In genomic region chr2:111157071-111157661, GRCh38 we compare ENCODE assay signal across 12 cellular contexts. TPM values are rescaled to one million over a fixed set of nuclear protein-coding genes. Genes with fewer than 3 reads are reported as not detected.
DNase-seq lines count a peak whose midpoint lies in the region; ATAC-seq lines count a peak whose summit lies in the region.
"Had no signal": no experiment of that assay in that cellular context is flagged by ENCODE, and none has a peak within 500 bp of the region (broad histone marks: within the 10 kb centered on the region; RNA-seq: fewer than 3 reads in every experiment).

No MANE protein-coding gene starts in this region.

- peaks cover 99% of the 10 kb centered on the region for H3K4me1 ChIP-seq in Karpas-422 (ENCODE audit: low read length)

- H3K4me3 ChIP-seq in Karpas-422 (ENCODE audit: low read length), result peak overlapping the region; percentile 40; the same call in 1 of the 2 replicates

- ATAC-seq in GM21825 (IDR thresholded peaks at IDR 0.05; ENCODE audit: unreplicated experiment), result peak; percentile 47
- ATAC-seq in stimulated activated memory B cell treated with anti-CD40 and anti-IgM and Interleukin-4, amounts not matched to agents 10 μg/mL and 1 μg/mL and 100 μg/mL, for 72 hours, result peak; percentile 88

- DNase-seq in activated CD4-positive, alpha-beta T cell treated with anti-CD3 and anti-CD28 coated beads, Interleukin-2, amount 10 ng/mL, durations not matched to agents 7 days and 5 days, result no peak
- DNase-seq in activated CD4-positive, alpha-beta T cell treated with anti-CD3 and anti-CD28 coated beads for 4 hours, result no peak
- peak; percentile 60 for DNase-seq in Karpas-422
- no peak for DNase-seq in Kasumi-1 (lab: John Stamatoyannopoulos, UW)
- DNase-seq in effector CD4-positive, alpha-beta T cell, result no peak
- DNase-seq in activated naive CD4-positive, alpha-beta T cell treated with Interleukin-2 at 50 U/mL for 16 hours, result no peak
- DNase-seq: activated CD4-positive, CD25-positive, alpha-beta regulatory T cell treated with anti-CD3 and anti-CD28 coated beads, Interleukin-2, amount 50 U/mL, for 72 hours; cerebellar nuclear complex; GOT3; NCI-H187 had no signal

- H3K79me2 ChIP-seq in Karpas-422 (ENCODE audit: low read length), result peaks cover 80% of the 10 kb centered on the region

- POLR2A ChIA-PET in activated CD4-positive, alpha-beta T cell treated with anti-CD3 and anti-CD28 coated beads, Interleukin-2, amount 10 ng/mL, durations not matched to agents 7 days and 5 days (lab: Charles Lee), result no interaction called here

- H3K27me3 ChIP-seq in Karpas-422 (ENCODE audit: low read length), result no peaks in the 10 kb centered on the region

- H4K20me1 ChIP-seq in Karpas-422 (ENCODE audit: insufficient read depth, low read depth, low read length), result peaks cover 87% of the 10 kb centered on the region

- H3K9me2 ChIP-seq in Karpas-422 (replicated peaks; ENCODE audit: insufficient read depth, low read length), result no peaks in the 10 kb centered on the region

- H3K27ac ChIP-seq in Karpas-422 (ENCODE audit: low read length), result peak overlapping the region; percentile 95

- no peaks in the 10 kb centered on the region for H3K9me3 Mint-ChIP-seq in activated CD4-positive, alpha-beta T cell treated with anti-CD3 and anti-CD28 coated beads, Interleukin-2, amount 10 ng/mL, durations not matched to agents 7 days and 5 days
- no peaks in the 10 kb centered on the region for H3K9me3 Mint-ChIP-seq in stimulated activated memory B cell treated with anti-CD40 and anti-IgM and Interleukin-4, amounts not matched to agents 10 μg/mL and 1 μg/mL and 100 μg/mL, for 72 hours

- H3K27ac Mint-ChIP-seq in activated CD4-positive, alpha-beta T cell treated with anti-CD3 and anti-CD28 coated beads, Interleukin-2, amount 10 ng/mL, durations not matched to agents 7 days and 5 days, result peak overlapping the region; percentile 37
- H3K27ac Mint-ChIP-seq in stimulated activated memory B cell treated with anti-CD40 and anti-IgM and Interleukin-4, amounts not matched to agents 10 μg/mL and 1 μg/mL and 100 μg/mL, for 72 hours, result peak overlapping the region; percentile 71

- H3K9ac ChIP-seq in Karpas-422 (ENCODE audit: low read length), result peak overlapping the region; percentile 51

- H3K36me3 Mint-ChIP-seq in activated CD4-positive, alpha-beta T cell treated with anti-CD3 and anti-CD28 coated beads, Interleukin-2, amount 10 ng/mL, durations not matched to agents 7 days and 5 days (ENCODE audit: low read depth), result peaks cover 11% of the 10 kb centered on the region
- H3K36me3 Mint-ChIP-seq in stimulated activated memory B cell treated with anti-CD40 and anti-IgM and Interleukin-4, amounts not matched to agents 10 μg/mL and 1 μg/mL and 100 μg/mL, for 72 hours, result peaks cover 69% of the 10 kb centered on the region

- H3K4me1 Mint-ChIP-seq in activated CD4-positive, alpha-beta T cell treated with anti-CD3 and anti-CD28 coated beads, Interleukin-2, amount 10 ng/mL, durations not matched to agents 7 days and 5 days, result peaks cover 25% of the 10 kb centered on the region
- peaks cover 57% of the 10 kb centered on the region for H3K4me1 Mint-ChIP-seq in stimulated activated memory B cell treated with anti-CD40 and anti-IgM and Interleukin-4, amounts not matched to agents 10 μg/mL and 1 μg/mL and 100 μg/mL, for 72 hours

- no peaks in the 10 kb centered on the region for H3K27me3 Mint-ChIP-seq in activated CD4-positive, alpha-beta T cell treated with anti-CD3 and anti-CD28 coated beads, Interleukin-2, amount 10 ng/mL, durations not matched to agents 7 days and 5 days
- H3K27me3 Mint-ChIP-seq in stimulated activated memory B cell treated with anti-CD40 and anti-IgM and Interleukin-4, amounts not matched to agents 10 μg/mL and 1 μg/mL and 100 μg/mL, for 72 hours, result no peaks in the 10 kb centered on the region

- H3K36me3 ChIP-seq in Karpas-422 (ENCODE audit: insufficient read depth, low read length), result peaks cover 57% of the 10 kb centered on the region

- H3K9me3 ChIP-seq in Karpas-422 (ENCODE audit: low read length), result no peaks in the 10 kb centered on the region

- CTCF ChIA-PET in activated CD4-positive, alpha-beta T cell treated with anti-CD3 and anti-CD28 coated beads, Interleukin-2, amount 10 ng/mL, durations not matched to agents 7 days and 5 days (lab: Charles Lee), result interaction anchor here (1.0 to 1.7 kb wide), 2 partner anchors 13 to 33 kb away, joined by 4 to 5 read pairs; no protein-coding TSS in a partner anchor

- no peak overlapping the region for H3K4me3 Mint-ChIP-seq in activated CD4-positive, alpha-beta T cell treated with anti-CD3 and anti-CD28 coated beads, Interleukin-2, amount 10 ng/mL, durations not matched to agents 7 days and 5 days
- H3K4me3 Mint-ChIP-seq in stimulated activated memory B cell treated with anti-CD40 and anti-IgM and Interleukin-4, amounts not matched to agents 10 μg/mL and 1 μg/mL and 100 μg/mL, for 72 hours, result peak overlapping the region; percentile 38

- H3K4me2 ChIP-seq in Karpas-422 (ENCODE audit: low read depth, low read length, poor library complexity, severe bottlenecking), result peak overlapping the region; percentile 59

- H2AFZ ChIP-seq in Karpas-422 (ENCODE audit: low read length), result no peak overlapping the region

RNA-seq across cellular contexts. Expression of gene BCL2L11, which starts 36.5 kb away (rescaled TPM):
- 10 to 100 TPM; 11.1 to 11.2 TPM for total RNA-seq in activated CD4-positive, alpha-beta T cell treated with anti-CD3 and anti-CD28 coated beads, Interleukin-2, amount 10 ng/mL, durations not matched to agents 7 days and 5 days
- total RNA-seq in Karpas-422 (2014; rRNA removed; shearing (Covaris generic); ENCODE audit: low replicate concordance), result 29.7 and 51.9 TPM in 2 replicates
